In the genomic region with DNA sequence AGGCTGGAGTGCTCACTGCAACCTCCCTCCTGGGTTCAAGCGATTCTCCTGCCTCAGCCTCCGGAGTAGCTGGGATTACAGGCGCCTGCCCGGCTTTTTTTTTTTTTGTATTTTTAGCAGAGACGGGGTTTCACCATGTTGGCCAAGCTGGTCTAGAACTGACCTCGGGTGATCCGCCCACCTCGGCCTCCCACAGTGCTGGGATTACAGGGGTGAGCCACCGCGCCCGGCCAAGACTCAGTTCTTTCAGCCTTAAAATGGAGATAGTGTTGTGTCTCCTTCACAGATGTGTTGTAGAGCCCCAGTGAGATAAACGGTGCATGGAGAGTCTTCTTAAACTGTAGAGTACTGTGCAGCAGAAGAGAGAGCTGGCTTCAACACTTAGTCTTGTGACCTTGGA, we compare ENCODE assay signal across 8 cellular contexts. TPM values are rescaled to one million over a fixed set of nuclear protein-coding genes. Genes with fewer than 3 reads are reported as not detected.
DNase-seq lines count a peak whose midpoint lies in the region; ATAC-seq and TF ChIP-seq lines count a peak whose summit lies in the region.
"Not testable (repeated sequence)": the region's sequence is repeated elsewhere in the genome, so short reads cannot be mapped to it uniquely, and the experiment has no call there.

No MANE protein-coding gene starts in this region.

- H3K9me2 ChIP-seq in GM23338 (ENCODE audit: insufficient read depth); PC-3 (replicated peaks; ENCODE audit: low read length): not testable (repeated sequence)

- not testable (repeated sequence) for H2AFZ ChIP-seq in ACC112 (ENCODE audit: low read length, unreplicated experiment); GM23338; PC-3 (ENCODE audit: low read length)

- intact Hi-C loops in PC-3 (cut with micrococcal nuclease); heart right ventricle (cut with DNase I): not testable (repeated sequence)

- not testable (repeated sequence) for H4K20me1 ChIP-seq in GM23338 (replicated peaks; ENCODE audit: insufficient read depth); PC-3 (ENCODE audit: low read length)

- H3K79me2 ChIP-seq in ACC112 (ENCODE audit: control insufficient read depth, insufficient read depth, low read length, unreplicated experiment) (peaks cover 68% of the 10 kb centered on the region), GM23338 (replicated peaks; ENCODE audit: insufficient read depth) (peaks cover 53% of the 10 kb centered on the region), PC-3 (ENCODE audit: low read length) (peaks cover 69% of the 10 kb centered on the region)

- H3K4me2 ChIP-seq in GM23338 (peak overlapping the region; percentile 97), PC-3 (ENCODE audit: low read length) (peak overlapping the region; percentile 100), skeletal muscle satellite cell (ENCODE audit: low read length) (peak overlapping the region; percentile 87)

- BruUV-seq in PC-3 (replicated peaks; lab: Mats Ljungman, UMichigan) = not testable (repeated sequence)

- peak overlapping the region; percentile 93 for H3K4me3 Mint-ChIP-seq in GM23338
- peak overlapping the region; percentile 92 for H3K4me3 Mint-ChIP-seq in activated T-cell treated with anti-CD3 and anti-CD28 coated beads, Interleukin-2, amount 50 U/mL, for 4 hours
- H3K4me3 Mint-ChIP-seq in chondrocyte (ENCODE audit: unreplicated experiment) = peak overlapping the region; percentile 85

- not testable (repeated sequence) for H3K27ac ChIP-seq in ACC112 (ENCODE audit: low read depth, low read length); GM23338 (ENCODE audit: low read depth); PC-3 (ENCODE audit: low read length); muscle layer of colon (ENCODE audit: low read depth, low read length)
- peak overlapping the region in 3 of 10 donors; percentile 93 to 95 (median 94) for H3K27ac ChIP-seq in heart right ventricle

- peaks cover 13% of the 10 kb centered on the region for H3K36me3 Mint-ChIP-seq in GM23338 (ENCODE audit: low read depth)
- H3K36me3 Mint-ChIP-seq in activated T-cell treated with anti-CD3 and anti-CD28 coated beads, Interleukin-2, amount 50 U/mL, for 4 hours (ENCODE audit: insufficient read depth) = peaks cover 19% of the 10 kb centered on the region
- H3K36me3 Mint-ChIP-seq in chondrocyte (ENCODE audit: low read depth) = not testable (repeated sequence)

- H3K27me3 Mint-ChIP-seq in GM23338 (ENCODE audit: insufficient read depth, low read depth, poor library complexity) = peaks cover 16% of the 10 kb centered on the region
- H3K27me3 Mint-ChIP-seq in activated T-cell treated with anti-CD3 and anti-CD28 coated beads, Interleukin-2, amount 50 U/mL, for 4 hours (ENCODE audit: low read depth); chondrocyte (ENCODE audit: low read depth): not testable (repeated sequence)

- not testable (repeated sequence) for H3K9me3 ChIP-seq in PC-3 (ENCODE audit: low read length); heart right ventricle; muscle layer of colon (ENCODE audit: low read length); skeletal muscle satellite cell (replicated peaks; ENCODE audit: low read length)

- H3K4me3 ChIP-seq in ACC112 (ENCODE audit: low read depth, low read length) (peak overlapping the region; percentile 84), GM23338 (peak overlapping the region; percentile 81), PC-3 (ENCODE audit: low read length) (peak overlapping the region; percentile 99), heart right ventricle (peak overlapping the region in 8 of 10 donors; percentile 54 to 92 (median 75)), muscle layer of colon (ENCODE audit: low read depth in 1 of 2, low read length in 2 of 2) (peak overlapping the region; percentile 59 to 90), skeletal muscle satellite cell (ENCODE audit: low read length) (peak overlapping the region; percentile 90)

- peak overlapping the region; percentile 96 for H3K27ac Mint-ChIP-seq in GM23338
- H3K27ac Mint-ChIP-seq in chondrocyte (ENCODE audit: unreplicated experiment) = not testable (repeated sequence)

- H3K36me3 ChIP-seq in ACC112 (ENCODE audit: insufficient read depth, low read length) (peaks cover 14% of the 10 kb centered on the region; the same call in 1 of the 2 replicates), heart right ventricle (peaks cover 0 to 42% (median 4%) of the 10 kb centered on the region in 9 donors), muscle layer of colon (ENCODE audit: insufficient read depth, low read length) (peaks cover 16% of the 10 kb centered on the region), skeletal muscle satellite cell (ENCODE audit: insufficient read depth, low read length) (peaks cover 17% of the 10 kb centered on the region)
- not testable (repeated sequence) for H3K36me3 ChIP-seq in GM23338 (ENCODE audit: insufficient read depth); PC-3 (ENCODE audit: low read depth, low read length)

- H3K4me1 ChIP-seq in ACC112 (ENCODE audit: control insufficient read depth, insufficient read depth, low read length, unreplicated experiment) (peaks cover 41% of the 10 kb centered on the region), GM23338 (ENCODE audit: insufficient read depth) (peaks cover 19% of the 10 kb centered on the region; the same call in 1 of the 2 replicates), PC-3 (ENCODE audit: insufficient read depth, low read length) (peaks cover 36% of the 10 kb centered on the region), heart right ventricle (peaks cover 0 to 41% (median 29%) of the 10 kb centered on the region in 9 donors), muscle layer of colon (ENCODE audit: insufficient read depth, low read length) (peaks cover 40% of the 10 kb centered on the region), skeletal muscle satellite cell (ENCODE audit: control insufficient read depth, insufficient read depth, low read length) (peaks cover 25% of the 10 kb centered on the region)

- not testable (repeated sequence) for DNase-seq in GM23338 (ENCODE audit: low spot score); PC-3; activated T-cell treated with anti-CD3 and anti-CD28 coated beads, Interleukin-2, amount 50 U/mL, for 4 hours; chondrocyte (ENCODE audit: low spot score); heart right ventricle

- H3F3A ChIP-seq in GM23338 (replicated peaks; ENCODE audit: low read depth); PC-3 (ENCODE audit: low read length, unreplicated experiment): not testable (repeated sequence)

- TF ChIP-seq CTCF in GM23338 (conservative IDR thresholded peaks at IDR 0.05; ENCODE audit: low read depth in 2 of 2); PC-3 (conservative IDR thresholded peaks at IDR 0.05; ENCODE audit: low read depth, low read length); chondrocyte (IDR thresholded peaks at IDR 0.05); heart right ventricle (IDR thresholded peaks at IDR 0.05): not testable (repeated sequence)

- POLR2A ChIA-PET in PC-3 (lab: Charles Lee; ENCODE audit: unreplicated experiment) = not testable (repeated sequence)

- H3K4me1 Mint-ChIP-seq in GM23338 (peaks cover 25% of the 10 kb centered on the region), chondrocyte (ENCODE audit: low read depth) (peaks cover 49% of the 10 kb centered on the region)
- peaks cover 61% of the 10 kb centered on the region for H3K4me1 Mint-ChIP-seq in activated T-cell treated with anti-CD3 and anti-CD28 coated beads, Interleukin-2, amount 50 U/mL, for 4 hours (ENCODE audit: low read depth)

- CTCF ChIA-PET in PC-3 (lab: Charles Lee) = not testable (repeated sequence)

- not testable (repeated sequence) for H3K9me3 Mint-ChIP-seq in GM23338; activated T-cell treated with anti-CD3 and anti-CD28 coated beads, Interleukin-2, amount 50 U/mL, for 4 hours; chondrocyte (ENCODE audit: low read depth)

- 74 to 79% methylated on average over 12 of the region's 12 CpGs for WGBS in heart right ventricle, 2 donors

- H3K9ac ChIP-seq in PC-3 (ENCODE audit: low read length) (peak overlapping the region; percentile 100; the same call in 1 of the 2 replicates), skeletal muscle satellite cell (ENCODE audit: low read depth, low read length) (peak overlapping the region; percentile 100)
- not testable (repeated sequence) for H3K9ac ChIP-seq in muscle layer of colon (ENCODE audit: low read length)

- not testable (repeated sequence) for H3K27me3 ChIP-seq in ACC112 (ENCODE audit: insufficient read depth, low read length); GM23338 (ENCODE audit: insufficient read depth); PC-3 (ENCODE audit: low read length); heart right ventricle; muscle layer of colon (ENCODE audit: control insufficient read depth in 1 of 2, insufficient read depth in 2 of 2, low read length in 2 of 2); skeletal muscle satellite cell (ENCODE audit: control insufficient read depth, insufficient read depth, low read length)

- not testable (repeated sequence) for ATAC-seq in GM23338; PC-3; activated T-cell treated with anti-CD3 and anti-CD28 coated beads, Interleukin-2, amount 50 U/mL, for 4 hours; heart right ventricle

RNA-seq across cellular contexts. Expression of a gene that starts 1.0 kb away (rescaled TPM):
- 27.5 and 36.4 TPM in 2 replicates for total RNA-seq in GM23338 (2014; rRNA removed; shearing (Covaris generic))
- polyA plus RNA-seq in GM23338 (2016; fragmentation: Nextera tagmentation; extraction: Ambion mirVana) (21.2 and 23.7 TPM in 2 replicates), heart right ventricle (10 to 100 TPM; 20.8 to 36.5 TPM)
- total RNA-seq in PC-3 (2014; rRNA removed) (38.2 and 38.6 TPM in 2 replicates), chondrocyte (33.3 to 45.7 TPM (median 33.9 TPM) in 3 replicates), heart right ventricle (10 to 100 TPM; 34.8 to 45.9 (median 37.8) TPM)
- total RNA-seq in activated T-cell treated with anti-CD3 and anti-CD28 coated beads, Interleukin-2, amount 50 U/mL, for 4 hours = 10 to 100 TPM; 60.0 to 71.1 (median 60.6) TPM
- 33.2 and 34.1 TPM in 2 replicates for total RNA-seq in skeletal muscle satellite cell (2012; rRNA removed)
